1 cellular context compared by ENCODE assay signal in genomic region chr3:42884324-42884723, GRCh38.
TF ChIP-seq lines count a peak whose summit lies in the region.

No MANE protein-coding gene starts in this region.

TF ChIP-seq in H1, 55 proteins besides CTCF, POLR2A, EP300 and RAD21:
- TF ChIP-seq RFX5 (IDR thresholded peaks at IDR 0.05; ENCODE audit: borderline replicate concordance, low read depth, low read length) = no peak
- 0 out of 2 replicates have a peak, but pooled peaks have one; percentile 6 for TF ChIP-seq MAFK (IDR thresholded peaks at IDR 0.05; ENCODE audit: low read depth, low read length)
- peak; percentile 27; the same call in 1 of the 2 replicates for TF ChIP-seq SRF (IDR thresholded peaks at IDR 0.05; ENCODE audit: low read depth, low read length)
- TF ChIP-seq CTBP2 (IDR thresholded peaks at IDR 0.05; ENCODE audit: borderline replicate concordance, insufficient read depth, insufficient read length, low read length) = no peak
- no peak for TF ChIP-seq ZNF274 (IDR thresholded peaks at IDR 0.05; ENCODE audit: borderline replicate concordance, extremely low read depth, low read length)
- no peak for TF ChIP-seq RBBP5 (IDR thresholded peaks at IDR 0.05; ENCODE audit: borderline replicate concordance, low read depth, low read length)
